ENCODE assay signal across 1 cellular context in the genomic region with DNA sequence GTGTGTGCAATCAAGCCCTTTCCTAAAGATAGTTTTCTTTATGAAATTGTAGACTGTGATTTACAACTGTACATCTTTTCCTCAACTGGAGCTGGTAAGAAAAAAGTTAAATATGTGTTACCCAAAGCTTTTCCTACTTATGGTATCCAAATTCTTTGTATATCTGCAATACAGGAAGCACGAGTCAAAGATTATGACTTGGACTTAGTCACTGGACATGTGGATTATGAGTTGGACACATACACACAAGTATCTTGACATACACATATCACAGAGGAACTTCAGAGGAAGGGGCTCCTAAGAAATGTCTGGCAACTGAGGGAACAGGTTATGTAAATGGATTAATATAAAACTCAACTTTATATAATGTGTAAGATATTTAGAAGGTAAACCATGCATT.
TF ChIP-seq lines count a peak whose summit lies in the region.

No MANE protein-coding gene starts in this region.

TF ChIP-seq in SK-N-SH treated with all-trans-retinoic acid at 6 μM for 48 hours, 23 proteins besides CTCF, POLR2A, EP300 and RAD21 (continued from another document):
- no peak for TF ChIP-seq CREB5 (CRISPR knock-in tag; IDR thresholded peaks at IDR 0.05; ENCODE audit: low read depth)
- TF ChIP-seq, protein P1, sequence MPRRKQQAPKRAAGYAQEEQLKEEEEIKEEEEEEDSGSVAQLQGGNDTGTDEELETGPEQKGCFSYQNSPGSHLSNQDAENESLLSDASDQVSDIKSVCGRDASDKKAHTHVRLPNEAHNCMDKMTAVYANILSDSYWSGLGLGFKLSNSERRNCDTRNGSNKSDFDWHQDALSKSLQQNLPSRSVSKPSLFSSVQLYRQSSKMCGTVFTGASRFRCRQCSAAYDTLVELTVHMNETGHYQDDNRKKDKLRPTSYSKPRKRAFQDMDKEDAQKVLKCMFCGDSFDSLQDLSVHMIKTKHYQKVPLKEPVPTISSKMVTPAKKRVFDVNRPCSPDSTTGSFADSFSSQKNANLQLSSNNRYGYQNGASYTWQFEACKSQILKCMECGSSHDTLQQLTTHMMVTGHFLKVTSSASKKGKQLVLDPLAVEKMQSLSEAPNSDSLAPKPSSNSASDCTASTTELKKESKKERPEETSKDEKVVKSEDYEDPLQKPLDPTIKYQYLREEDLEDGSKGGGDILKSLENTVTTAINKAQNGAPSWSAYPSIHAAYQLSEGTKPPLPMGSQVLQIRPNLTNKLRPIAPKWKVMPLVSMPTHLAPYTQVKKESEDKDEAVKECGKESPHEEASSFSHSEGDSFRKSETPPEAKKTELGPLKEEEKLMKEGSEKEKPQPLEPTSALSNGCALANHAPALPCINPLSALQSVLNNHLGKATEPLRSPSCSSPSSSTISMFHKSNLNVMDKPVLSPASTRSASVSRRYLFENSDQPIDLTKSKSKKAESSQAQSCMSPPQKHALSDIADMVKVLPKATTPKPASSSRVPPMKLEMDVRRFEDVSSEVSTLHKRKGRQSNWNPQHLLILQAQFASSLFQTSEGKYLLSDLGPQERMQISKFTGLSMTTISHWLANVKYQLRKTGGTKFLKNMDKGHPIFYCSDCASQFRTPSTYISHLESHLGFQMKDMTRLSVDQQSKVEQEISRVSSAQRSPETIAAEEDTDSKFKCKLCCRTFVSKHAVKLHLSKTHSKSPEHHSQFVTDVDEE (CRISPR knock-in tag; IDR thresholded peaks at IDR 0.05) = no peak
